Comparison of ENCODE assay signal across 1 cellular context in the genomic region with DNA sequence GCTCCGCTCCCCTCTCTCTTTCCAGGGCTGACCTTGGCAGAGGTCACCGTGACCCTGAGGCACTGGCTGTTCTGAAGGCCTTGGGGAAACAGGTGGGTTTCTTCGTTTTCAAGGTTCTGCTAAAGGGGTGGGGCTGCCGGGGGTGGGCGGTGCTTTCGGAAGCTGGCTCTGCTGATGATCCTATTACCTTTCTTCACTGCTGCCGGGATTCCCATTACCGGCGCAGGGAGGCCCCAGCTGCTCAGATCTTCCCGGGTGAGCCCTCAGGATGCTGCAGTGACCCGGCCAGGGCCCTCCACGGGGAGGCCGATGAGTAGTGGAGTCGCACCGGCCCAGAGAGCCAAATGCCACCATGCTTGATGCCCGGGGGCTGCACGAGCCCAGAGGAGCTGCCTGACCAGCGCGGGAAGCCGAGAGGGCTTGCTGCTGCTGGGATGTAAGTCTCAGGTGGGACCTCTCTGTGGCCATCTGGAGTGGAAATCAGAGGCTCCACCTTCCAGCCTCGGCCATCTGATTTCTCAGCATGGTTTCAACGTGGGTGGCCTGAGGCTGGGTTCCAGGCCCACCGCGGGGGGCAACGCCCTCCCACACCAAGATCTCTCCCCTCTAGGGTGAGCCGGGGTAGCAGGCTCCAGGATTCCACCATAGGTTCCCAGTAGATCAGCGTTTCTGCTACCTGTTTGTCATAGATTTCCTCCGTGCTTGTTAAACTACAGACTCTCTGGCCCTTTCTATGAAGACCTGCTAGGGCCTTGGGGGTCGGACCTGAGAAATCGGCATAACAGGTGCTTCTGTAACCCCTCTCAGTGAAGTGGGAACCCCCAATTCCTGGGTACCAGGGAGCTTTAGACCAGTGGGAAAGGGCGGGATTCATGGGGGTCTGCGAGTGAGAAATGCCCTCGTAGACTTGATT.
TF ChIP-seq lines count a peak whose summit lies in the region.

No MANE protein-coding gene starts in this region.

TF ChIP-seq in K562, 482 proteins besides CTCF, POLR2A, EP300 and RAD21:
- TF ChIP-seq ZNF263 (CRISPR knock-in tag; IDR thresholded peaks at IDR 0.05; ENCODE audit: borderline replicate concordance) = 0 out of 2 replicates have a peak, but pooled peaks have one; percentile 30
- TF ChIP-seq NFRKB (IDR thresholded peaks at IDR 0.05; ENCODE audit: low read depth) = peak; percentile 23; the same call in 1 of the 2 replicates
- TF ChIP-seq MECOM (CRISPR knock-in tag; IDR thresholded peaks at IDR 0.05) = no peak
- TF ChIP-seq ESRRA (IDR thresholded peaks at IDR 0.05; ENCODE audit: borderline replicate concordance, low read depth) = 0 out of 2 replicates have a peak, but pooled peaks have one; percentile 55
- no peak for TF ChIP-seq YBX1 (IDR thresholded peaks at IDR 0.05)
- TF ChIP-seq, protein P1, sequence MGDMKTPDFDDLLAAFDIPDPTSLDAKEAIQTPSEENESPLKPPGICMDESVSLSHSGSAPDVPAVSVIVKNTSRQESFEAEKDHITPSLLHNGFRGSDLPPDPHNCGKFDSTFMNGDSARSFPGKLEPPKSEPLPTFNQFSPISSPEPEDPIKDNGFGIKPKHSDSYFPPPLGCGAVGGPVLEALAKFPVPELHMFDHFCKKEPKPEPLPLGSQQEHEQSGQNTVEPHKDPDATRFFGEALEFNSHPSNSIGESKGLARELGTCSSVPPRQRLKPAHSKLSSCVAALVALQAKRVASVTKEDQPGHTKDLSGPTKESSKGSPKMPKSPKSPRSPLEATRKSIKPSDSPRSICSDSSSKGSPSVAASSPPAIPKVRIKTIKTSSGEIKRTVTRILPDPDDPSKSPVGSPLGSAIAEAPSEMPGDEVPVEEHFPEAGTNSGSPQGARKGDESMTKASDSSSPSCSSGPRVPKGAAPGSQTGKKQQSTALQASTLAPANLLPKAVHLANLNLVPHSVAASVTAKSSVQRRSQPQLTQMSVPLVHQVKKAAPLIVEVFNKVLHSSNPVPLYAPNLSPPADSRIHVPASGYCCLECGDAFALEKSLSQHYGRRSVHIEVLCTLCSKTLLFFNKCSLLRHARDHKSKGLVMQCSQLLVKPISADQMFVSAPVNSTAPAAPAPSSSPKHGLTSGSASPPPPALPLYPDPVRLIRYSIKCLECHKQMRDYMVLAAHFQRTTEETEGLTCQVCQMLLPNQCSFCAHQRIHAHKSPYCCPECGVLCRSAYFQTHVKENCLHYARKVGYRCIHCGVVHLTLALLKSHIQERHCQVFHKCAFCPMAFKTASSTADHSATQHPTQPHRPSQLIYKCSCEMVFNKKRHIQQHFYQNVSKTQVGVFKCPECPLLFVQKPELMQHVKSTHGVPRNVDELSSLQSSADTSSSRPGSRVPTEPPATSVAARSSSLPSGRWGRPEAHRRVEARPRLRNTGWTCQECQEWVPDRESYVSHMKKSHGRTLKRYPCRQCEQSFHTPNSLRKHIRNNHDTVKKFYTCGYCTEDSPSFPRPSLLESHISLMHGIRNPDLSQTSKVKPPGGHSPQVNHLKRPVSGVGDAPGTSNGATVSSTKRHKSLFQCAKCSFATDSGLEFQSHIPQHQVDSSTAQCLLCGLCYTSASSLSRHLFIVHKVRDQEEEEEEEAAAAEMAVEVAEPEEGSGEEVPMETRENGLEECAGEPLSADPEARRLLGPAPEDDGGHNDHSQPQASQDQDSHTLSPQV (IDR thresholded peaks at IDR 0.05) = 0 out of 2 replicates have a peak, but pooled peaks have one; percentile 32
- TF ChIP-seq OTX1 (CRISPR knock-in tag; IDR thresholded peaks at IDR 0.05) = no peak
- TF ChIP-seq FOXP1 (CRISPR knock-in tag; IDR thresholded peaks at IDR 0.05) = 0 out of 2 replicates have a peak, but pooled peaks have one; percentile 57
- TF ChIP-seq RBBP5 (IDR thresholded peaks at IDR 0.05; ENCODE audit: borderline replicate concordance, insufficient read depth, low read length, poor library complexity, severe bottlenecking) = peak; percentile 3
- TF ChIP-seq, protein P2, sequence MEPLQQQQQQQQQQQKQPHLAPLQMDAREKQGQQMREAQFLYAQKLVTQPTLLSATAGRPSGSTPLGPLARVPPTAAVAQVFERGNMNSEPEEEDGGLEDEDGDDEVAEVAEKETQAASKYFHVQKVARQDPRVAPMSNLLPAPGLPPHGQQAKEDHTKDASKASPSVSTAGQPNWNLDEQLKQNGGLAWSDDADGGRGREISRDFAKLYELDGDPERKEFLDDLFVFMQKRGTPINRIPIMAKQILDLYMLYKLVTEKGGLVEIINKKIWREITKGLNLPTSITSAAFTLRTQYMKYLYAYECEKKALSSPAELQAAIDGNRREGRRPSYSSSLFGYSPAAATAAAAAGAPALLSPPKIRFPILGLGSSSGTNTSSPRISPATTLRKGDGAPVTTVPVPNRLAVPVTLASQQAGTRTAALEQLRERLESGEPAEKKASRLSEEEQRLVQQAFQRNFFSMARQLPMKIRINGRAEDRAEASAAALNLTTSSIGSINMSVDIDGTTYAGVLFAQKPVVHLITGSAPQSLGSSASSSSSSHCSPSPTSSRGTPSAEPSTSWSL (CRISPR knock-in tag; IDR thresholded peaks at IDR 0.05; ENCODE audit: borderline replicate concordance) = no peak
- TF ChIP-seq, protein P3, sequence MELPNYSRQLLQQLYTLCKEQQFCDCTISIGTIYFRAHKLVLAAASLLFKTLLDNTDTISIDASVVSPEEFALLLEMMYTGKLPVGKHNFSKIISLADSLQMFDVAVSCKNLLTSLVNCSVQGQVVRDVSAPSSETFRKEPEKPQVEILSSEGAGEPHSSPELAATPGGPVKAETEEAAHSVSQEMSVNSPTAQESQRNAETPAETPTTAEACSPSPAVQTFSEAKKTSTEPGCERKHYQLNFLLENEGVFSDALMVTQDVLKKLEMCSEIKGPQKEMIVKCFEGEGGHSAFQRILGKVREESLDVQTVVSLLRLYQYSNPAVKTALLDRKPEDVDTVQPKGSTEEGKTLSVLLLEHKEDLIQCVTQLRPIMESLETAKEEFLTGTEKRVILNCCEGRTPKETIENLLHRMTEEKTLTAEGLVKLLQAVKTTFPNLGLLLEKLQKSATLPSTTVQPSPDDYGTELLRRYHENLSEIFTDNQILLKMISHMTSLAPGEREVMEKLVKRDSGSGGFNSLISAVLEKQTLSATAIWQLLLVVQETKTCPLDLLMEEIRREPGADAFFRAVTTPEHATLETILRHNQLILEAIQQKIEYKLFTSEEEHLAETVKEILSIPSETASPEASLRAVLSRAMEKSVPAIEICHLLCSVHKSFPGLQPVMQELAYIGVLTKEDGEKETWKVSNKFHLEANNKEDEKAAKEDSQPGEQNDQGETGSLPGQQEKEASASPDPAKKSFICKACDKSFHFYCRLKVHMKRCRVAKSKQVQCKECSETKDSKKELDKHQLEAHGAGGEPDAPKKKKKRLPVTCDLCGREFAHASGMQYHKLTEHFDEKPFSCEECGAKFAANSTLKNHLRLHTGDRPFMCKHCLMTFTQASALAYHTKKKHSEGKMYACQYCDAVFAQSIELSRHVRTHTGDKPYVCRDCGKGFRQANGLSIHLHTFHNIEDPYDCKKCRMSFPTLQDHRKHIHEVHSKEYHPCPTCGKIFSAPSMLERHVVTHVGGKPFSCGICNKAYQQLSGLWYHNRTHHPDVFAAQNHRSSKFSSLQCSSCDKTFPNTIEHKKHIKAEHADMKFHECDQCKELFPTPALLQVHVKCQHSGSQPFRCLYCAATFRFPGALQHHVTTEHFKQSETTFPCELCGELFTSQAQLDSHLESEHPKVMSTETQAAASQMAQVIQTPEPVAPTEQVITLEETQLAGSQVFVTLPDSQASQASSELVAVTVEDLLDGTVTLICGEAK (IDR thresholded peaks at IDR 0.05) = 0 out of 2 replicates have a peak, but pooled peaks have one; percentile 35
- TF ChIP-seq, protein P3 (CRISPR knock-in tag; IDR thresholded peaks at IDR 0.05) = no peak
- no peak for TF ChIP-seq SMARCE1 (IDR thresholded peaks at IDR 0.05)
- TF ChIP-seq, protein P4, sequence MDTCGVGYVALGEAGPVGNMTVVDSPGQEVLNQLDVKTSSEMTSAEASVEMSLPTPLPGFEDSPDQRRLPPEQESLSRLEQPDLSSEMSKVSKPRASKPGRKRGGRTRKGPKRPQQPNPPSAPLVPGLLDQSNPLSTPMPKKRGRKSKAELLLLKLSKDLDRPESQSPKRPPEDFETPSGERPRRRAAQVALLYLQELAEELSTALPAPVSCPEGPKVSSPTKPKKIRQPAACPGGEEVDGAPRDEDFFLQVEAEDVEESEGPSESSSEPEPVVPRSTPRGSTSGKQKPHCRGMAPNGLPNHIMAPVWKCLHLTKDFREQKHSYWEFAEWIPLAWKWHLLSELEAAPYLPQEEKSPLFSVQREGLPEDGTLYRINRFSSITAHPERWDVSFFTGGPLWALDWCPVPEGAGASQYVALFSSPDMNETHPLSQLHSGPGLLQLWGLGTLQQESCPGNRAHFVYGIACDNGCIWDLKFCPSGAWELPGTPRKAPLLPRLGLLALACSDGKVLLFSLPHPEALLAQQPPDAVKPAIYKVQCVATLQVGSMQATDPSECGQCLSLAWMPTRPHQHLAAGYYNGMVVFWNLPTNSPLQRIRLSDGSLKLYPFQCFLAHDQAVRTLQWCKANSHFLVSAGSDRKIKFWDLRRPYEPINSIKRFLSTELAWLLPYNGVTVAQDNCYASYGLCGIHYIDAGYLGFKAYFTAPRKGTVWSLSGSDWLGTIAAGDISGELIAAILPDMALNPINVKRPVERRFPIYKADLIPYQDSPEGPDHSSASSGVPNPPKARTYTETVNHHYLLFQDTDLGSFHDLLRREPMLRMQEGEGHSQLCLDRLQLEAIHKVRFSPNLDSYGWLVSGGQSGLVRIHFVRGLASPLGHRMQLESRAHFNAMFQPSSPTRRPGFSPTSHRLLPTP (IDR thresholded peaks at IDR 0.05; ENCODE audit: borderline replicate concordance, extremely low read depth, insufficient read length) = no peak
- peak; percentile 44 for TF ChIP-seq KDM5B (IDR thresholded peaks at IDR 0.05; ENCODE audit: insufficient replicate concordance, low read depth, low read length)
- no peak for TF ChIP-seq KDM4B (IDR thresholded peaks at IDR 0.05; ENCODE audit: borderline replicate concordance in 2 of 2, low read depth in 1 of 2)
- peak; percentile 85 for TF ChIP-seq ZBTB7A (IDR thresholded peaks at IDR 0.05; ENCODE audit: borderline replicate concordance, control insufficient read depth, low read depth, low read length)
- no peak for TF ChIP-seq TCF3 (CRISPR knock-in tag; IDR thresholded peaks at IDR 0.05)
- TF ChIP-seq, protein P5, sequence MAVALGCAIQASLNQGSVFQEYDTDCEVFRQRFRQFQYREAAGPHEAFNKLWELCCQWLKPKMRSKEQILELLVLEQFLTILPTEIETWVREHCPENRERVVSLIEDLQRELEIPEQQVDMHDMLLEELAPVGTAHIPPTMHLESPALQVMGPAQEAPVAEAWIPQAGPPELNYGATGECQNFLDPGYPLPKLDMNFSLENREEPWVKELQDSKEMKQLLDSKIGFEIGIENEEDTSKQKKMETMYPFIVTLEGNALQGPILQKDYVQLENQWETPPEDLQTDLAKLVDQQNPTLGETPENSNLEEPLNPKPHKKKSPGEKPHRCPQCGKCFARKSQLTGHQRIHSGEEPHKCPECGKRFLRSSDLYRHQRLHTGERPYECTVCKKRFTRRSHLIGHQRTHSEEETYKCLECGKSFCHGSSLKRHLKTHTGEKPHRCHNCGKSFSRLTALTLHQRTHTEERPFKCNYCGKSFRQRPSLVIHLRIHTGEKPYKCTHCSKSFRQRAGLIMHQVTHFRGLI (CRISPR knock-in tag; IDR thresholded peaks at IDR 0.05) = no peak
- TF ChIP-seq RBM25 (IDR thresholded peaks at IDR 0.05; ENCODE audit: low read depth, low read length, severe bottlenecking) = peak; percentile 40
- 0 out of 2 replicates have a peak, but pooled peaks have one; percentile 28 for TF ChIP-seq POLR2G (IDR thresholded peaks at IDR 0.05; ENCODE audit: low read depth, low read length)
- 0 out of 2 replicates have a peak, but pooled peaks have one; percentile 19 for TF ChIP-seq ZNF197 (CRISPR knock-in tag; IDR thresholded peaks at IDR 0.05; ENCODE audit: low read depth)
- TF ChIP-seq MCM3 (IDR thresholded peaks at IDR 0.05) = no peak
- peak; percentile 21; the same call in 1 of the 2 replicates for TF ChIP-seq EGR1 (conservative IDR thresholded peaks at IDR 0.05)
- TF ChIP-seq NFIX (CRISPR knock-in tag; IDR thresholded peaks at IDR 0.05; ENCODE audit: low read depth) = no peak
- peak; percentile 71; the same call in 1 of the 2 replicates for TF ChIP-seq ZNF175 (CRISPR knock-in tag; IDR thresholded peaks at IDR 0.05; ENCODE audit: low read depth)
TF ChIP-seq in K562: peak in this region for 14.
